Comparison of ENCODE assay signal across 10 cellular contexts in genomic region chr22:46239261-46240048, GRCh38. TPM values are rescaled to one million over a fixed set of nuclear protein-coding genes. Genes with fewer than 3 reads are reported as not detected.
DNase-seq lines count a peak whose midpoint lies in the region; ATAC-seq and TF ChIP-seq lines count a peak whose summit lies in the region.
"Had no signal": no experiment of that assay in that cellular context is flagged by ENCODE, and none has a peak within 500 bp of the region (broad histone marks: within the 10 kb centered on the region; RNA-seq: fewer than 3 reads in every experiment).

No MANE protein-coding gene starts in this region.

- H3K4me3 ChIP-seq in right atrium auricular region = no peak overlapping the region
- H3K4me3 ChIP-seq: testis had no signal

- DNase-seq in right atrium auricular region (ENCODE audit: low spot score) (no peak), left ventricle myocardium superior (no peak), HuH-7.5 (ENCODE audit: low spot score) (no peak)
- DNase-seq: activated gamma-delta T cell treated with Interleukin-2 at 50 U/mL for 16 hours, NCI-H1417, nephron progenitor cell, testis had no signal

- peaks cover 13% of the 10 kb centered on the region for H3K36me3 ChIP-seq in right atrium auricular region

- H3K27ac ChIP-seq in right atrium auricular region (peak overlapping the region; percentile 76 to 78), cingulate gyrus (ENCODE audit: low read depth, low read length) (peak overlapping the region; percentile 82), temporal lobe (ENCODE audit: low read depth, low read length) (peak overlapping the region; percentile 79)
- H3K27ac ChIP-seq: testis had no signal

- TF ChIP-seq CTCF in right atrium auricular region (IDR thresholded peaks at IDR 0.05) = no peak

- H3K4me1 ChIP-seq in right atrium auricular region = peaks cover 0 to 31% of the 10 kb centered on the region in 2 donors

- no peaks in the 10 kb centered on the region for H3K9me3 ChIP-seq in right atrium auricular region
- H3K9me3 ChIP-seq: testis had no signal

- no peaks in the 10 kb centered on the region for H3K27me3 ChIP-seq in right atrium auricular region
- H3K27me3 ChIP-seq: testis had no signal

- no peak for ATAC-seq in left ventricle myocardium superior
- ATAC-seq in HG02798 (IDR thresholded peaks at IDR 0.05; ENCODE audit: poor library complexity, unreplicated experiment) = no peak

- intact Hi-C loops in left ventricle myocardium superior (cut with micrococcal nuclease) = loop anchor here (10.0 kb wide), 1 partner anchor 95 kb away; no protein-coding TSS in a partner anchor

RNA-seq across cellular contexts. Expression of gene CDPF1, which starts 10.6 kb away (rescaled TPM):
- total RNA-seq in right atrium auricular region = 10 to 100 TPM in 1 of 2 donors, 1 to 10 TPM in 1; 9.7 to 11.9 TPM
- total RNA-seq in left ventricle myocardium superior = 6.2 TPM
- total RNA-seq in temporal lobe = 12.3 TPM

RNA-seq across cellular contexts. Expression of gene PKDREJ, which starts 23.7 kb away (rescaled TPM):
- total RNA-seq in right atrium auricular region (under 1 TPM; 0.04 to 0.07 TPM), left ventricle myocardium superior (not detected), temporal lobe (under 0.01 TPM)

RNA-seq across cellular contexts. Expression of gene TTC38, which starts 28.4 kb away (rescaled TPM):
- 10 to 100 TPM; 22.6 to 41.7 TPM for total RNA-seq in right atrium auricular region
- 24.0 TPM for total RNA-seq in left ventricle myocardium superior
- 6.4 TPM for total RNA-seq in temporal lobe

RNA-seq across cellular contexts. Expression of gene GTSE1, which starts 57.2 kb away (rescaled TPM):
- under 1 TPM; 0.16 to 0.63 TPM for total RNA-seq in right atrium auricular region
- total RNA-seq in left ventricle myocardium superior = 0.45 TPM
- 1.7 TPM for total RNA-seq in temporal lobe
